ENCODE assay signal across 6 cellular contexts in the genomic region with DNA sequence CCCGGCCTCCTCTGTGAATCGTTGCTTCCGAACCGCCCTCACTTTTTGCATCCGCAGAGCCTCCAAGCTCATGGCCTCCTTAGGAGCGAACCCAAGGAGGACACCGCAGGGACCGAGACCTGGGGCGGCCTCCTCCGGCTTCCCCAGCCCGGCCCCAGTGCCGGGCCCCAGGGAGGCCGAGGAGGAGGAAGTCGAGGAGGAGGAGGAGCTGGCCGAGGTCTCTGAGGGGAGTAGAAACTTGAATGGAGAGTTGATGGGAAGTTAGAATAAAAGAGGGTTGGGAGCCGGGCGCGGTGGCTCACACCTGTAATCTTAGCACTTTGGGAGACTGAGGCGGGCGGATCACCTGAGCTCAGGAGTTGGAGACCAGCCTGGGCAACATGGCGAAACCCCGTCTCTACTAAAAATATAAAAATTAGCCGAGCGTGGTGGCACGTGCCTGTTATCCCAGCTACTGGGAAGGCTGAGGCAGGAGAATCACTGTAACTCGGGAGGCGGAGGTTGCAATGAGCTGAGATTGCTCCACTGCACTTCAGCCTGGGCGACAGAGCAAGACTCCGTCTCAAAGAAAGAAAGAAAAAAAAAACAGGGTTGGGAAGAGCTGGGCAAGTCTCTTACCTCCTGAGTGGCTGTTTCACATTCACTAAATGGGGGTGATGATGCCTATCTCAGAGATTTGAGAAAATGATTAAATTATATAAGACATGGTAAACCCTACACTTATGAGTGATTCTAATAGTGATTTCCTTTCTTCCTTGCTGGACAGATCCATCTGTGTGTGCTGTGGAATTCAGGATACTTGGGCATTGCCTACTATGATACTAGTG. TPM values are rescaled to one million over a fixed set of nuclear protein-coding genes. Genes with fewer than 3 reads are reported as not detected.
DNase-seq lines count a peak whose midpoint lies in the region; ATAC-seq and TF ChIP-seq lines count a peak whose summit lies in the region.

No MANE protein-coding gene starts in this region.

- H3K27ac Mint-ChIP-seq in activated CD4-positive, alpha-beta T cell treated with anti-CD3 and anti-CD28 coated beads, Interleukin-2, amount 10 ng/mL, durations not matched to agents 7 days and 5 days = peak overlapping the region; percentile 96
- peak overlapping the region; percentile 90 for H3K27ac Mint-ChIP-seq in chondrocyte (ENCODE audit: unreplicated experiment)

- peak overlapping the region; percentile 88 for H3K4me3 Mint-ChIP-seq in activated CD4-positive, alpha-beta T cell treated with anti-CD3 and anti-CD28 coated beads, Interleukin-2, amount 10 ng/mL, durations not matched to agents 7 days and 5 days
- H3K4me3 Mint-ChIP-seq in chondrocyte (ENCODE audit: unreplicated experiment) = peak overlapping the region; percentile 95

- H2AFZ ChIP-seq in osteoblast (ENCODE audit: low read length) = peak overlapping the region; percentile 94

- H3K27me3 Mint-ChIP-seq in activated CD4-positive, alpha-beta T cell treated with anti-CD3 and anti-CD28 coated beads, Interleukin-2, amount 10 ng/mL, durations not matched to agents 7 days and 5 days = no peaks in the 10 kb centered on the region
- no peaks in the 10 kb centered on the region for H3K27me3 Mint-ChIP-seq in chondrocyte (ENCODE audit: low read depth)

- DNase-seq in activated CD4-positive, alpha-beta T cell treated with anti-CD3 and anti-CD28 coated beads, Interleukin-2, amount 10 ng/mL, durations not matched to agents 7 days and 5 days = no peak
- DNase-seq in activated CD4-positive, alpha-beta T cell treated with anti-CD3 and anti-CD28 coated beads, Interleukin-2, amount 50 U/mL, for 1 hour = no peak
- DNase-seq in chondrocyte (ENCODE audit: low spot score) (no peak), osteoblast (ENCODE audit: insufficient read length, low spot score, missing footprints) (peak; percentile 86), 8988T (no peak)

- H3K4me2 ChIP-seq in osteoblast (ENCODE audit: insufficient read depth, low read length) = peak overlapping the region; percentile 87

- POLR2A ChIA-PET in activated CD4-positive, alpha-beta T cell treated with anti-CD3 and anti-CD28 coated beads, Interleukin-2, amount 10 ng/mL, durations not matched to agents 7 days and 5 days (lab: Charles Lee) = interaction anchor here (1.1 kb wide), 1 partner anchor 11 kb away, joined by 3 read pairs; a partner anchor contains a TSS

- peaks cover 24% of the 10 kb centered on the region for H3K79me2 ChIP-seq in osteoblast (ENCODE audit: insufficient read depth, low read length)

- H3K4me1 ChIP-seq in osteoblast (ENCODE audit: insufficient read depth, low read length) = peaks cover 33% of the 10 kb centered on the region

- ATAC-seq in GM21381 (IDR thresholded peaks at IDR 0.05; ENCODE audit: unreplicated experiment) = no peak

- no peaks in the 10 kb centered on the region for H3K9me3 Mint-ChIP-seq in activated CD4-positive, alpha-beta T cell treated with anti-CD3 and anti-CD28 coated beads, Interleukin-2, amount 10 ng/mL, durations not matched to agents 7 days and 5 days
- H3K9me3 Mint-ChIP-seq in chondrocyte (ENCODE audit: low read depth) = no peaks in the 10 kb centered on the region

- H3K36me3 ChIP-seq in osteoblast (ENCODE audit: insufficient read depth, low read length) = peaks cover 14% of the 10 kb centered on the region

- no peaks in the 10 kb centered on the region for H3K27me3 ChIP-seq in osteoblast (ENCODE audit: insufficient read depth, low read length)

- H3K4me3 ChIP-seq in osteoblast (ENCODE audit: insufficient read depth, low read length) = peak overlapping the region; percentile 90

- peaks cover 34% of the 10 kb centered on the region for H3K36me3 Mint-ChIP-seq in activated CD4-positive, alpha-beta T cell treated with anti-CD3 and anti-CD28 coated beads, Interleukin-2, amount 10 ng/mL, durations not matched to agents 7 days and 5 days (ENCODE audit: low read depth)
- H3K36me3 Mint-ChIP-seq in chondrocyte (ENCODE audit: low read depth) = peaks cover 5% of the 10 kb centered on the region

- CTCF ChIA-PET in activated CD4-positive, alpha-beta T cell treated with anti-CD3 and anti-CD28 coated beads, Interleukin-2, amount 10 ng/mL, durations not matched to agents 7 days and 5 days (lab: Charles Lee) = interaction anchor here (0.6 to 4.4 kb wide), 13 partner anchors 11 to 111 kb away, joined by 3 to 26 read pairs (median 3); a partner anchor contains a TSS

- TF ChIP-seq CTCF in chondrocyte (IDR thresholded peaks at IDR 0.05) = no peak
- no peak for TF ChIP-seq CTCF in osteoblast (IDR thresholded peaks at IDR 0.05; ENCODE audit: extremely low read depth, low read depth, low read length)

- no peaks in the 10 kb centered on the region for H3K9me3 ChIP-seq in osteoblast (ENCODE audit: low read depth, low read length)

- H4K20me1 ChIP-seq in osteoblast (ENCODE audit: insufficient read depth, low read length) = no peaks in the 10 kb centered on the region

- peaks cover 61% of the 10 kb centered on the region for H3K4me1 Mint-ChIP-seq in activated CD4-positive, alpha-beta T cell treated with anti-CD3 and anti-CD28 coated beads, Interleukin-2, amount 10 ng/mL, durations not matched to agents 7 days and 5 days
- H3K4me1 Mint-ChIP-seq in chondrocyte (ENCODE audit: low read depth) = peaks cover 37% of the 10 kb centered on the region

- peak overlapping the region; percentile 66 for H3K27ac ChIP-seq in osteoblast (ENCODE audit: low read depth, low read length)

RNA-seq across cellular contexts. Expression of a gene that starts 0.8 kb away (rescaled TPM):
- 10 to 100 TPM; 56.1 to 58.0 TPM for total RNA-seq in activated CD4-positive, alpha-beta T cell treated with anti-CD3 and anti-CD28 coated beads, Interleukin-2, amount 10 ng/mL, durations not matched to agents 7 days and 5 days
- total RNA-seq in chondrocyte = 8.4 to 17.4 TPM (median 9.4 TPM) in 3 replicates
- total RNA-seq in osteoblast = 12.4 and 13.0 TPM in 2 replicates

RNA-seq across cellular contexts. Expression of a gene that starts 4.3 kb away (rescaled TPM):
- 100 to 1,000 TPM; 525 to 561 TPM for total RNA-seq in activated CD4-positive, alpha-beta T cell treated with anti-CD3 and anti-CD28 coated beads, Interleukin-2, amount 10 ng/mL, durations not matched to agents 7 days and 5 days
- 256 to 328 TPM (median 317 TPM) in 3 replicates for total RNA-seq in chondrocyte
- total RNA-seq in osteoblast = 502 and 581 TPM in 2 replicates

RNA-seq across cellular contexts. Expression of a gene that starts 11.5 kb away (rescaled TPM):
- 10 to 100 TPM; 13.3 to 15.4 TPM for total RNA-seq in activated CD4-positive, alpha-beta T cell treated with anti-CD3 and anti-CD28 coated beads, Interleukin-2, amount 10 ng/mL, durations not matched to agents 7 days and 5 days
- total RNA-seq in chondrocyte (66.4 to 99.6 TPM (median 95.7 TPM) in 3 replicates), osteoblast (96.6 and 97.5 TPM in 2 replicates)

RNA-seq across cellular contexts. Expression of a gene that starts 17.4 kb away (rescaled TPM):
- total RNA-seq in activated CD4-positive, alpha-beta T cell treated with anti-CD3 and anti-CD28 coated beads, Interleukin-2, amount 10 ng/mL, durations not matched to agents 7 days and 5 days = under 1 TPM; 0.15 to 0.19 TPM
- not detected in 3 replicates for total RNA-seq in chondrocyte
- not detected in 2 replicates for total RNA-seq in osteoblast

RNA-seq across cellular contexts. Expression of a gene that starts 19.1 kb away (rescaled TPM):
- not detected for total RNA-seq in activated CD4-positive, alpha-beta T cell treated with anti-CD3 and anti-CD28 coated beads, Interleukin-2, amount 10 ng/mL, durations not matched to agents 7 days and 5 days
- 0.30 TPM in 1 of 3 replicates, not detected in the others for total RNA-seq in chondrocyte
- total RNA-seq in osteoblast = not detected in 2 replicates
